In the genomic region with DNA sequence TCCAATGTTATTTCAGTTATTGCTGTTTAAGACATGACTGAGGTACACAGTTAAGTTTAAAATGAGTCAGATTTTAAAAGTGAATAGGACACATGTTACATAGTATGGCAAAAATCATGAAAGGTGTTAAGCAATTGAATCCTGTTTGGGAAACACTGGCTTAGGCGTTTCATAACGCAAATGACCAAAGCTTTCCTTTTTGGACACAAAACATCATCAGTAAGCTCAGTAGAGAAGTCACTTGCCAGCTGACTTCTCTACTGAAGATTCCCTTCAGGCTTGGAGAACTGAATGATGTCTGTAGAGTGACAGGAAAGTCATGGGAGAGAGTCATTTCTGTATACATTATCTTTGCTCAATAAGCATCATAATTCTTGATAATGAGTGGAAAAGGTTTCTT, we compare ENCODE assay signal across 19 cellular contexts.
DNase-seq lines count a peak whose midpoint lies in the region; ATAC-seq, FAIRE-seq and TF ChIP-seq lines count a peak whose summit lies in the region.
"Had no signal": no experiment of that assay in that cellular context is flagged by ENCODE, and none has a peak within 500 bp of the region (broad histone marks: within the 10 kb centered on the region; RNA-seq: fewer than 3 reads in every experiment).

No MANE protein-coding gene starts in this region.

- no peak for FAIRE-seq in HepG2 (lab: Jason Lieb, UNC)

- TF ChIP-seq EP300 in HepG2 (IDR thresholded peaks at IDR 0.05; ENCODE audit: low read depth in 2 of 2, low read length in 2 of 2) (no peak), HepG2 (CRISPR knock-in tag; IDR thresholded peaks at IDR 0.05; ENCODE audit: borderline replicate concordance) (no peak)

- H3K27ac ChIP-seq in HepG2 (ENCODE audit: extremely low read length, insufficient read depth, low read length) (no peak overlapping the region), right lobe of liver (no peak overlapping the region)
- H3K27ac ChIP-seq: BLaER1 had no signal

- H3K4me1 ChIP-seq in HepG2 (ENCODE audit: insufficient read depth, low read length) (peaks cover 9% of the 10 kb centered on the region; the same call in 1 of the 2 replicates), right lobe of liver (no peaks in the 10 kb centered on the region)
- H3K4me1 ChIP-seq: BLaER1, HAP-1 had no signal

- 92% methylated on average over 2 of the region's 2 CpGs for WGBS in HepG2 (ENCODE audit: low lambda C conversion rate)
- 51% methylated on average over 2 of the region's 2 CpGs for WGBS in right lobe of liver (ENCODE audit: insufficient coverage, low coverage, low lambda C conversion rate, missing lambda C conversion rate)

- intact Hi-C loops in HepG2 (cut with micrococcal nuclease; ENCODE audit: unreplicated experiment) = no loop called here
- intact Hi-C loops in right lobe of liver (cut with DNase I) = no loop called here

- CTCF ChIA-PET in HepG2 (lab: Yijun Ruan, JAX; ENCODE audit: low intra/inter-chr PET ratio, low total read pairs) = no interaction called here

- H3K4me3 ChIP-seq in HepG2 (replicated peaks in 1 of 3; ENCODE audit: insufficient read depth in 1 of 3, low read depth in 2 of 3, low read length in 3 of 3) (no peak overlapping the region), right lobe of liver (no peak overlapping the region), NB4 (ENCODE audit: low read depth, low read length) (no peak overlapping the region), fibroblast of villous mesenchyme (ENCODE audit: low read depth, low read length) (no peak overlapping the region)
- H3K4me3 ChIP-seq: BLaER1, HAP-1 had no signal

- no peak overlapping the region for H3K9ac ChIP-seq in HepG2 (ENCODE audit: insufficient read depth, low read depth, low read length)
- H3K9ac ChIP-seq: BLaER1 had no signal

- no peak overlapping the region for H2AFZ ChIP-seq in HepG2 (ENCODE audit: low read length)

- in situ Hi-C loops in HepG2 (cut with HindIII; ENCODE audit: extremely low pct_ligation_motif_present, low pct_unique_long_range_greater_than_20kb) = no loop called here

- no peaks in the 10 kb centered on the region for H4K20me1 ChIP-seq in HepG2 (ENCODE audit: insufficient read depth, low read length)
- H4K20me1 ChIP-seq: BLaER1 had no signal

- no peak for TF ChIP-seq RAD21 in HepG2 (CRISPR knock-in tag; IDR thresholded peaks at IDR 0.05)

- no peak for TF ChIP-seq CTCF in HepG2 (CRISPR knock-in tag; IDR thresholded peaks at IDR 0.05)
- no peak for TF ChIP-seq CTCF in right lobe of liver (IDR thresholded peaks at IDR 0.05)
- TF ChIP-seq CTCF in NB4 (IDR thresholded peaks at IDR 0.05; ENCODE audit: low read depth, low read length) = no peak
- TF ChIP-seq CTCF in fibroblast of villous mesenchyme (IDR thresholded peaks at IDR 0.05; ENCODE audit: insufficient read depth, low read depth, low read length) = no peak

- no peaks in the 10 kb centered on the region for H3K79me2 ChIP-seq in HepG2 (ENCODE audit: insufficient read depth, low read length)

- TF ChIP-seq POLR2A in HepG2 (IDR thresholded peaks at IDR 0.05; ENCODE audit: insufficient read depth in 1 of 2, low read depth in 2 of 2, low read length in 2 of 2) (no peak), right lobe of liver (IDR thresholded peaks at IDR 0.05) (no peak), NB4 (IDR thresholded peaks at IDR 0.05; ENCODE audit: extremely low read depth, insufficient read length) (no peak)

- POLR2A ChIA-PET in HepG2 (lab: Yijun Ruan, JAX) = no interaction called here

- no peaks in the 10 kb centered on the region for H3K9me3 ChIP-seq in HepG2 (ENCODE audit: low read length)
- no peaks in the 10 kb centered on the region for H3K9me3 ChIP-seq in right lobe of liver
- H3K9me3 ChIP-seq: BLaER1, HAP-1 had no signal

- no peak for ATAC-seq in HepG2
- no peak for ATAC-seq in right lobe of liver
- ATAC-seq in GM19452 (IDR thresholded peaks at IDR 0.05; ENCODE audit: unreplicated experiment) = no peak
- ATAC-seq: CD8-positive, alpha-beta T cell had no signal

- peaks cover 10 to 41% of the 10 kb centered on the region in 2 experiments; a peak in 4 of 5 replicates for H3K36me3 ChIP-seq in HepG2 (replicated peaks in 1 of 2; ENCODE audit: control insufficient read depth in 1 of 2, insufficient read depth in 2 of 2, low read length in 2 of 2)
- peaks cover 0 to 16% (median 3%) of the 10 kb centered on the region in 4 donors for H3K36me3 ChIP-seq in right lobe of liver

- H3K27me3 ChIP-seq in HepG2 (ENCODE audit: control insufficient read depth in 1 of 2, insufficient read depth in 2 of 2, low read length in 2 of 2) (no peaks in the 10 kb centered on the region), right lobe of liver (no peaks in the 10 kb centered on the region)
- H3K27me3 ChIP-seq: BLaER1 had no signal

- DNase-seq in HepG2 (ENCODE audit: low spot score) = no peak
- no peak for DNase-seq in right lobe of liver
- peak; percentile 16 for DNase-seq in NB4 (ENCODE audit: low read depth)
- peak; percentile 33 for DNase-seq in fibroblast of villous mesenchyme (ENCODE audit: low read depth)
- no peak for DNase-seq in germinal center (ENCODE audit: low spot score)
- no peak for DNase-seq in activated CD4-positive, alpha-beta T cell treated with anti-CD3 and anti-CD28 coated beads, Interleukin-2, amount 50 U/mL, for 1 hour
- DNase-seq: Calu3; CD8-positive, alpha-beta T cell; GF-D8; Kasumi-1; MM.1S; NCI-H1417 treated with DMSO at 0.1 percent for 48 hours; NCI-H187 treated with DMSO at 0.1 percent for 48 hours; NCI-H526 treated with DMSO at 0.1 percent for 48 hours; OCI-M1; Right ventricle myocardium superior had no signal

- H3K4me2 ChIP-seq in HepG2 (ENCODE audit: low read depth, low read length) = no peak overlapping the region
- H3K4me2 ChIP-seq: BLaER1 had no signal

- no TSS peak for BruUV-seq in HepG2 (replicated peaks; lab: Mats Ljungman, UMichigan)

TF ChIP-seq in HepG2, 621 proteins besides CTCF, POLR2A, EP300 and RAD21:
- TF ChIP-seq JARID2 (CRISPR knock-in tag; IDR thresholded peaks at IDR 0.05; ENCODE audit: insufficient replicate concordance) = no peak
- peak; percentile 50 for TF ChIP-seq RBM22 (optimal IDR thresholded peaks at IDR 0.05; ENCODE audit: low read length)
- no peak for TF ChIP-seq ZNF576 (CRISPR knock-in tag; IDR thresholded peaks at IDR 0.05)
- TF ChIP-seq, protein P1, sequence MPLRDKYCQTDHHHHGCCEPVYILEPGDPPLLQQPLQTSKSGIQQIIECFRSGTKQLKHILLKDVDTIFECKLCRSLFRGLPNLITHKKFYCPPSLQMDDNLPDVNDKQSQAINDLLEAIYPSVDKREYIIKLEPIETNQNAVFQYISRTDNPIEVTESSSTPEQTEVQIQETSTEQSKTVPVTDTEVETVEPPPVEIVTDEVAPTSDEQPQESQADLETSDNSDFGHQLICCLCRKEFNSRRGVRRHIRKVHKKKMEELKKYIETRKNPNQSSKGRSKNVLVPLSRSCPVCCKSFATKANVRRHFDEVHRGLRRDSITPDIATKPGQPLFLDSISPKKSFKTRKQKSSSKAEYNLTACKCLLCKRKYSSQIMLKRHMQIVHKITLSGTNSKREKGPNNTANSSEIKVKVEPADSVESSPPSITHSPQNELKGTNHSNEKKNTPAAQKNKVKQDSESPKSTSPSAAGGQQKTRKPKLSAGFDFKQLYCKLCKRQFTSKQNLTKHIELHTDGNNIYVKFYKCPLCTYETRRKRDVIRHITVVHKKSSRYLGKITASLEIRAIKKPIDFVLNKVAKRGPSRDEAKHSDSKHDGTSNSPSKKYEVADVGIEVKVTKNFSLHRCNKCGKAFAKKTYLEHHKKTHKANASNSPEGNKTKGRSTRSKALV (CRISPR knock-in tag; IDR thresholded peaks at IDR 0.05) = no peak
- TF ChIP-seq KLF15 (CRISPR knock-in tag; IDR thresholded peaks at IDR 0.05; ENCODE audit: borderline replicate concordance) = no peak
TF ChIP-seq in HepG2: peak in this region for 1.

Comparison
In these comparisons a context has a peak if more than half of its experiments do, and no peak if none do; other contexts are left out.
1. DNase-seq: peak in NB4 (single experiment) and fibroblast of villous mesenchyme (single experiment); none in HepG2 (single experiment), right lobe of liver (0 of 3), germinal center (single experiment) and activated CD4-positive, alpha-beta T cell treated with anti-CD3 and anti-CD28 coated beads, Interleukin-2, amount 50 U/mL, for 1 hour (single experiment).